Comparison of ENCODE assay signal across 11 cellular contexts in the genomic region with DNA sequence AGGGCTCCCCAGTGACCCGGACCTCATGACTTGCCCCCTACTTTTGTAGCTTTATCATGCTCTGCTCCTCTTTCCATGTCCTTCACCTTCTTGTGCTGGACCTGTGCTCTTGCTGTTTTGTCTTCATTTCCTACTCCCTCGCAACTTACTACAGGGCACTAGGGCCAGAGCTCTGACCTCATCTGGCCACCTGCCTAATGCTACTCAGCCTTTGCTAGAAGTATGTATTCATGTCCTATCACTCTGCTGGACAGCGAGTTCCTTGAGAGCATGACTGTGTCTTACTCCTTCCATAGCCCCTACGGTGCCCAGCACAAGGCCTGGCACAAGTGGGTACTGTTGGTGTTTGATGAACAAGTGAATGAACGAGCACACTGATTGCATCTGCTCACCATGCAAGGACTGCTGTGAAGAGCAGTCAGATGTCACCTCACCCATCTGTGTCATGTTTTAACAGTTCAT. TPM values are rescaled to one million over a fixed set of nuclear protein-coding genes. Genes with fewer than 3 reads are reported as not detected.
DNase-seq lines count a peak whose midpoint lies in the region; ATAC-seq and TF ChIP-seq lines count a peak whose summit lies in the region.
"Had no signal": no experiment of that assay in that cellular context is flagged by ENCODE, and none has a peak within 500 bp of the region (broad histone marks: within the 10 kb centered on the region; RNA-seq: fewer than 3 reads in every experiment).

No MANE protein-coding gene starts in this region.

- H3K4me3 ChIP-seq in Panc1 (ENCODE audit: low read depth in 2 of 2, low read length in 2 of 2) (peak overlapping the region; percentile 73 to 94; a peak in 3 of 4 replicates), epithelial cell of esophagus (ENCODE audit: low read length) (peak overlapping the region; percentile 84), ovary (no peak overlapping the region)

- in situ Hi-C loops in Panc1 (cut with HindIII; ENCODE audit: low pct_unique_long_range_greater_than_20kb, low sequenced_read_pairs), result no loop called here

- no TSS peak for BruUV-seq in Panc1 (replicated peaks; lab: Mats Ljungman, UMichigan)

- WGBS in ovary, 3 donors, result 41 to 52% (median 45%) methylated on average over 5 of the region's 5 CpGs

- no peak for TF ChIP-seq POLR2A in ovary (IDR thresholded peaks at IDR 0.05)

- peaks cover 3% of the 10 kb centered on the region for H3K36me3 ChIP-seq in Panc1 (ENCODE audit: control insufficient read depth, insufficient read depth, low read length)
- H3K36me3 ChIP-seq in ovary, result no peaks in the 10 kb centered on the region

- H3K9me3 ChIP-seq in Panc1 (ENCODE audit: control insufficient read depth, insufficient read depth, low read depth, low read length) (no peaks in the 10 kb centered on the region), ovary (no peaks in the 10 kb centered on the region)

- TF ChIP-seq EP300 in ovary (IDR thresholded peaks at IDR 0.05), result no peak

- ATAC-seq in Panc1 (no peak), GM21528 (IDR thresholded peaks at IDR 0.05; ENCODE audit: low FRiP score, unreplicated experiment) (no peak), GM19455 (IDR thresholded peaks at IDR 0.05; ENCODE audit: unreplicated experiment) (no peak)

- H3K27me3 ChIP-seq in Panc1 (ENCODE audit: control insufficient read depth, insufficient read depth, low read length) (no peaks in the 10 kb centered on the region), ovary (no peaks in the 10 kb centered on the region)

- CTCF ChIA-PET in Panc1 (lab: Charles Lee), result no interaction called here

- DNase-seq in ELR (ENCODE audit: low read depth) (peak; percentile 36), Panc1 (ENCODE audit: low read depth, low spot score) (no peak), epithelial cell of esophagus (ENCODE audit: low read depth) (no peak), ovary (peak; percentile 39 to 70 (median 47)), middle frontal gyrus (ENCODE audit: extremely low spot score, low spot score) (no peak), HuH-7.5 (ENCODE audit: low spot score) (no peak)
- DNase-seq: mesendoderm, NCI-H1092 treated with DMSO at 0.1 percent for 48 hours, substantia nigra had no signal

- TF ChIP-seq CTCF in Panc1 (IDR thresholded peaks at IDR 0.05) (no peak), epithelial cell of esophagus (IDR thresholded peaks at IDR 0.05; ENCODE audit: insufficient read depth, low read depth, low read length, missing control alignments) (no peak), ovary (IDR thresholded peaks at IDR 0.05) (no peak)

- POLR2A ChIA-PET in Panc1 (lab: Charles Lee), result interaction anchor here (0.6 to 1.0 kb wide), 2 partner anchors 74 to 179 kb away, joined by 3 to 4 read pairs; no protein-coding TSS in a partner anchor

- peak overlapping the region; percentile 52; the same call in 1 of the 2 replicates for H3K27ac ChIP-seq in Panc1 (ENCODE audit: low read length)
- no peak overlapping the region for H3K27ac ChIP-seq in ovary

- intact Hi-C loops in Panc1 (cut with micrococcal nuclease; ENCODE audit: unreplicated experiment) (no loop called here), ovary (cut with DNase I) (loop anchor here in 2 of 4 donors (5.0 to 10.0 kb wide), 3 partner anchors 53 to 183 kb away; a partner anchor contains a TSS)

- H3K4me1 ChIP-seq in Panc1 (ENCODE audit: control insufficient read depth, insufficient read depth, low read length), result peaks cover 30% of the 10 kb centered on the region
- H3K4me1 ChIP-seq in ovary (ENCODE audit: insufficient read depth), result peaks cover 14% of the 10 kb centered on the region

RNA-seq across cellular contexts. Expression of a gene that starts 1.9 kb away (rescaled TPM):
- 68.5 TPM for total RNA-seq in Panc1 (2021; ENCODE audit: unreplicated experiment)
- polyA plus RNA-seq in Panc1 (2012; ENCODE audit: insufficient read length), result 70.2 TPM
- total RNA-seq in ovary, result 100 to 1,000 TPM in 2 of 7 donors, 10 to 100 TPM in 5; 55.5 to 113 (median 97.4) TPM
- 10 to 100 TPM; 73.0 to 97.1 TPM for polyA plus RNA-seq in ovary

RNA-seq across cellular contexts. Expression of a gene that starts 21.7 kb away (rescaled TPM):
- 57.2 TPM for total RNA-seq in Panc1 (2021; ENCODE audit: unreplicated experiment)
- polyA plus RNA-seq in Panc1 (2012; ENCODE audit: insufficient read length), result 66.2 TPM
- 100 to 1,000 TPM in 1 of 7 donors, 10 to 100 TPM in 6; 13.9 to 139 (median 69.2) TPM for total RNA-seq in ovary
- polyA plus RNA-seq in ovary, result 10 to 100 TPM; 45.7 to 51.9 TPM

RNA-seq across cellular contexts. Expression of a gene that starts 37.6 kb away (rescaled TPM):
- total RNA-seq in Panc1 (2021; ENCODE audit: unreplicated experiment) (12.2 TPM), ovary (under 1 TPM in 6 of 7 donors, not detected in 1; 0.35 to 0.75 (median 0.44) TPM)
- 3.1 TPM for polyA plus RNA-seq in Panc1 (2012; ENCODE audit: insufficient read length)
- under 1 TPM; 0.23 to 0.45 TPM for polyA plus RNA-seq in ovary

RNA-seq across cellular contexts. Expression of a gene that starts 53.8 kb away (rescaled TPM):
- total RNA-seq in Panc1 (2021; ENCODE audit: unreplicated experiment), result 30.9 TPM
- polyA plus RNA-seq in Panc1 (2012; ENCODE audit: insufficient read length), result 28.7 TPM
- 10 to 100 TPM in 6 of 7 donors, 1 to 10 TPM in 1; 8.6 to 98.1 (median 72.2) TPM for total RNA-seq in ovary
- polyA plus RNA-seq in ovary, result 10 to 100 TPM; 19.4 to 23.3 TPM

Comparison
In these comparisons a context has a peak if more than half of its experiments do, and no peak if none do; other contexts are left out.
1. DNase-seq: peak in ELR (single experiment) and ovary (5 of 5); none in Panc1 (single experiment), epithelial cell of esophagus (single experiment), middle frontal gyrus (single experiment) and HuH-7.5 (single experiment).